ENCODE assay signal across 1 cellular context in genomic region chr17:82450357-82451106, GRCh38.
TF ChIP-seq lines count a peak whose summit lies in the region.

Gene CYBC1, minus strand, starts transcription at chr17:82450752. Its CDS starts 1,498 bp downstream, at chr17:82449254.

TF ChIP-seq in HepG2, 621 proteins besides CTCF, POLR2A, EP300 and RAD21 (continued from another document and continues in another):
- TF ChIP-seq SKI (IDR thresholded peaks at IDR 0.05; ENCODE audit: partially characterized antibody) (peak; percentile 47), ELF4 (CRISPR knock-in tag; IDR thresholded peaks at IDR 0.05; ENCODE audit: borderline replicate concordance) (peak; percentile 100), HOXA7 (CRISPR knock-in tag; IDR thresholded peaks at IDR 0.05) (no peak), GPN1 (CRISPR knock-in tag; IDR thresholded peaks at IDR 0.05; ENCODE audit: borderline replicate concordance) (peak; percentile 17; the same call in 1 of the 2 replicates), ZNF770 (CRISPR knock-in tag; IDR thresholded peaks at IDR 0.05) (peak; percentile 92), ZNF572 (CRISPR knock-in tag; IDR thresholded peaks at IDR 0.05) (0 out of 2 replicates have a peak, but pooled peaks have one; percentile 30), KLF11 (CRISPR knock-in tag; IDR thresholded peaks at IDR 0.05) (no peak), SETDB1 (CRISPR knock-in tag; IDR thresholded peaks at IDR 0.05; ENCODE audit: borderline replicate concordance) (no peak), ZNF564 (CRISPR knock-in tag; IDR thresholded peaks at IDR 0.05) (peak; percentile 92), ZFP90 (CRISPR knock-in tag; IDR thresholded peaks at IDR 0.05; ENCODE audit: borderline replicate concordance) (peak; percentile 49; the same call in 1 of the 2 replicates), AKAP8 (CRISPR knock-in tag; IDR thresholded peaks at IDR 0.05) (peak; percentile 91), KAT7 (CRISPR knock-in tag; IDR thresholded peaks at IDR 0.05; ENCODE audit: borderline replicate concordance) (peak; percentile 81; the same call in 1 of the 2 replicates), ZNF782 (CRISPR knock-in tag; IDR thresholded peaks at IDR 0.05; ENCODE audit: borderline replicate concordance) (peak; percentile 82; the same call in 1 of the 2 replicates), ZNF556 (CRISPR knock-in tag; IDR thresholded peaks at IDR 0.05; ENCODE audit: borderline replicate concordance) (peak; percentile 67; the same call in 1 of the 2 replicates), HDAC2 (CRISPR knock-in tag; IDR thresholded peaks at IDR 0.05) (no peak; the same call in 1 of the 2 replicates), ZFP62 (CRISPR knock-in tag; IDR thresholded peaks at IDR 0.05) (no peak), ZNF883 (CRISPR knock-in tag; IDR thresholded peaks at IDR 0.05; ENCODE audit: not compliant biosample characterization) (peak; percentile 86), HDAC6 (IDR thresholded peaks at IDR 0.05; ENCODE audit: low read depth, low read length) (no peak), NCOA1 (CRISPR knock-in tag; IDR thresholded peaks at IDR 0.05) (peak; percentile 65; the same call in 1 of the 2 replicates), ZFP37 (CRISPR knock-in tag; IDR thresholded peaks at IDR 0.05; ENCODE audit: borderline replicate concordance) (no peak), MYPOP (CRISPR knock-in tag; IDR thresholded peaks at IDR 0.05) (peak; percentile 75), YEATS4 (CRISPR knock-in tag; IDR thresholded peaks at IDR 0.05; ENCODE audit: borderline replicate concordance) (peak; percentile 88), ZNF772 (CRISPR knock-in tag; IDR thresholded peaks at IDR 0.05) (peak; percentile 81), SP4 (CRISPR knock-in tag; IDR thresholded peaks at IDR 0.05) (peak; percentile 97), ZNF724P (CRISPR knock-in tag; IDR thresholded peaks at IDR 0.05; ENCODE audit: borderline replicate concordance) (peak; percentile 76; the same call in 1 of the 2 replicates), ISL2 (CRISPR knock-in tag; IDR thresholded peaks at IDR 0.05) (peak; percentile 28; the same call in 1 of the 2 replicates), MTA1 (CRISPR knock-in tag; IDR thresholded peaks at IDR 0.05; ENCODE audit: borderline replicate concordance) (peak; percentile 82; the same call in 1 of the 2 replicates), DNMT1 (CRISPR knock-in tag; IDR thresholded peaks at IDR 0.05) (peak; percentile 95), ZFX (CRISPR knock-in tag; IDR thresholded peaks at IDR 0.05; ENCODE audit: low read depth) (peak; percentile 93), ZNF567 (CRISPR knock-in tag; IDR thresholded peaks at IDR 0.05; ENCODE audit: borderline replicate concordance) (no peak), RBM39 (IDR thresholded peaks at IDR 0.05; ENCODE audit: low read depth, low read length, poor library complexity, severe bottlenecking) (peak; percentile 68), ZBTB46 (CRISPR knock-in tag; IDR thresholded peaks at IDR 0.05; ENCODE audit: borderline replicate concordance) (no peak), ESRRA (CRISPR knock-in tag; IDR thresholded peaks at IDR 0.05; ENCODE audit: low read depth) (peak; percentile 75; the same call in 1 of the 2 replicates), ZNF274 (CRISPR knock-in tag; IDR thresholded peaks at IDR 0.05) (0 out of 2 replicates have a peak, but pooled peaks have one; percentile 69), MED8 (CRISPR knock-in tag; IDR thresholded peaks at IDR 0.05; ENCODE audit: insufficient replicate concordance) (peak; percentile 66), RNF2 (conservative IDR thresholded peaks at IDR 0.05; ENCODE audit: low read depth) (peak; percentile 82), MED1 (CRISPR knock-in tag; IDR thresholded peaks at IDR 0.05) (peak; percentile 81), ZNF777 (CRISPR knock-in tag; IDR thresholded peaks at IDR 0.05) (0 out of 2 replicates have a peak, but pooled peaks have one; percentile 51), ZBTB33 (CRISPR knock-in tag; IDR thresholded peaks at IDR 0.05) (no peak)
- TF ChIP-seq, protein P1, sequence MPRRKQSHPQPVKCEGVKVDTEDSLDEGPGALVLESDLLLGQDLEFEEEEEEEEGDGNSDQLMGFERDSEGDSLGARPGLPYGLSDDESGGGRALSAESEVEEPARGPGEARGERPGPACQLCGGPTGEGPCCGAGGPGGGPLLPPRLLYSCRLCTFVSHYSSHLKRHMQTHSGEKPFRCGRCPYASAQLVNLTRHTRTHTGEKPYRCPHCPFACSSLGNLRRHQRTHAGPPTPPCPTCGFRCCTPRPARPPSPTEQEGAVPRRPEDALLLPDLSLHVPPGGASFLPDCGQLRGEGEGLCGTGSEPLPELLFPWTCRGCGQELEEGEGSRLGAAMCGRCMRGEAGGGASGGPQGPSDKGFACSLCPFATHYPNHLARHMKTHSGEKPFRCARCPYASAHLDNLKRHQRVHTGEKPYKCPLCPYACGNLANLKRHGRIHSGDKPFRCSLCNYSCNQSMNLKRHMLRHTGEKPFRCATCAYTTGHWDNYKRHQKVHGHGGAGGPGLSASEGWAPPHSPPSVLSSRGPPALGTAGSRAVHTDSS (CRISPR knock-in tag; conservative IDR thresholded peaks at IDR 0.05) = peak; percentile 92
- TF ChIP-seq, protein P2, sequence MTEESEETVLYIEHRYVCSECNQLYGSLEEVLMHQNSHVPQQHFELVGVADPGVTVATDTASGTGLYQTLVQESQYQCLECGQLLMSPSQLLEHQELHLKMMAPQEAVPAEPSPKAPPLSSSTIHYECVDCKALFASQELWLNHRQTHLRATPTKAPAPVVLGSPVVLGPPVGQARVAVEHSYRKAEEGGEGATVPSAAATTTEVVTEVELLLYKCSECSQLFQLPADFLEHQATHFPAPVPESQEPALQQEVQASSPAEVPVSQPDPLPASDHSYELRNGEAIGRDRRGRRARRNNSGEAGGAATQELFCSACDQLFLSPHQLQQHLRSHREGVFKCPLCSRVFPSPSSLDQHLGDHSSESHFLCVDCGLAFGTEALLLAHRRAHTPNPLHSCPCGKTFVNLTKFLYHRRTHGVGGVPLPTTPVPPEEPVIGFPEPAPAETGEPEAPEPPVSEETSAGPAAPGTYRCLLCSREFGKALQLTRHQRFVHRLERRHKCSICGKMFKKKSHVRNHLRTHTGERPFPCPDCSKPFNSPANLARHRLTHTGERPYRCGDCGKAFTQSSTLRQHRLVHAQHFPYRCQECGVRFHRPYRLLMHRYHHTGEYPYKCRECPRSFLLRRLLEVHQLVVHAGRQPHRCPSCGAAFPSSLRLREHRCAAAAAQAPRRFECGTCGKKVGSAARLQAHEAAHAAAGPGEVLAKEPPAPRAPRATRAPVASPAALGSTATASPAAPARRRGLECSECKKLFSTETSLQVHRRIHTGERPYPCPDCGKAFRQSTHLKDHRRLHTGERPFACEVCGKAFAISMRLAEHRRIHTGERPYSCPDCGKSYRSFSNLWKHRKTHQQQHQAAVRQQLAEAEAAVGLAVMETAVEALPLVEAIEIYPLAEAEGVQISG (CRISPR knock-in tag; IDR thresholded peaks at IDR 0.05) = peak; percentile 85; the same call in 1 of the 2 replicates
- TF ChIP-seq, protein P3, sequence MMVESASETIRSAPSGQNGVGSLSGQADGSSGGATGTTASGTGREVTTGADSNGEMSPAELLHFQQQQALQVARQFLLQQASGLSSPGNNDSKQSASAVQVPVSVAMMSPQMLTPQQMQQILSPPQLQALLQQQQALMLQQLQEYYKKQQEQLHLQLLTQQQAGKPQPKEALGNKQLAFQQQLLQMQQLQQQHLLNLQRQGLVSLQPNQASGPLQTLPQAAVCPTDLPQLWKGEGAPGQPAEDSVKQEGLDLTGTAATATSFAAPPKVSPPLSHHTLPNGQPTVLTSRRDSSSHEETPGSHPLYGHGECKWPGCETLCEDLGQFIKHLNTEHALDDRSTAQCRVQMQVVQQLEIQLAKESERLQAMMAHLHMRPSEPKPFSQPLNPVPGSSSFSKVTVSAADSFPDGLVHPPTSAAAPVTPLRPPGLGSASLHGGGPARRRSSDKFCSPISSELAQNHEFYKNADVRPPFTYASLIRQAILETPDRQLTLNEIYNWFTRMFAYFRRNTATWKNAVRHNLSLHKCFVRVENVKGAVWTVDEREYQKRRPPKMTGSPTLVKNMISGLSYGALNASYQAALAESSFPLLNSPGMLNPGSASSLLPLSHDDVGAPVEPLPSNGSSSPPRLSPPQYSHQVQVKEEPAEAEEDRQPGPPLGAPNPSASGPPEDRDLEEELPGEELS (CRISPR knock-in tag; IDR thresholded peaks at IDR 0.05) = 0 out of 2 replicates have a peak, but pooled peaks have one; percentile 11
- TF ChIP-seq, protein P4, sequence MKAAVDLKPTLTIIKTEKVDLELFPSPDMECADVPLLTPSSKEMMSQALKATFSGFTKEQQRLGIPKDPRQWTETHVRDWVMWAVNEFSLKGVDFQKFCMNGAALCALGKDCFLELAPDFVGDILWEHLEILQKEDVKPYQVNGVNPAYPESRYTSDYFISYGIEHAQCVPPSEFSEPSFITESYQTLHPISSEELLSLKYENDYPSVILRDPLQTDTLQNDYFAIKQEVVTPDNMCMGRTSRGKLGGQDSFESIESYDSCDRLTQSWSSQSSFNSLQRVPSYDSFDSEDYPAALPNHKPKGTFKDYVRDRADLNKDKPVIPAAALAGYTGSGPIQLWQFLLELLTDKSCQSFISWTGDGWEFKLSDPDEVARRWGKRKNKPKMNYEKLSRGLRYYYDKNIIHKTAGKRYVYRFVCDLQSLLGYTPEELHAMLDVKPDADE (CRISPR knock-in tag; IDR thresholded peaks at IDR 0.05) = peak; percentile 94
